1 cellular context compared by ENCODE assay signal in genomic region chr2:216090369-216090786, GRCh38.
TF ChIP-seq lines count a peak whose summit lies in the region.

No MANE protein-coding gene starts in this region.

TF ChIP-seq in WTC11, 78 proteins besides CTCF, POLR2A, EP300 and RAD21 (continued from another document):
- no peak for TF ChIP-seq HMGXB4 (CRISPR knock-in tag; IDR thresholded peaks at IDR 0.05)
- TF ChIP-seq CDX4 (CRISPR knock-in tag; IDR thresholded peaks at IDR 0.05; ENCODE audit: borderline replicate concordance): no peak
- no peak for TF ChIP-seq ZNF121 (CRISPR knock-in tag; IDR thresholded peaks at IDR 0.05)
- TF ChIP-seq MAX (CRISPR knock-in tag; IDR thresholded peaks at IDR 0.05): no peak
- TF ChIP-seq ZNF671 (CRISPR knock-in tag; IDR thresholded peaks at IDR 0.05): no peak
- TF ChIP-seq ZNF532 (CRISPR knock-in tag; IDR thresholded peaks at IDR 0.05; ENCODE audit: borderline replicate concordance): no peak
- no peak for TF ChIP-seq JUN (CRISPR knock-in tag; IDR thresholded peaks at IDR 0.05)
- no peak for TF ChIP-seq TEAD1 (CRISPR knock-in tag; IDR thresholded peaks at IDR 0.05)
- no peak for TF ChIP-seq AFF4 (CRISPR knock-in tag; IDR thresholded peaks at IDR 0.05; ENCODE audit: borderline replicate concordance)
- no peak for TF ChIP-seq CBFB (CRISPR knock-in tag; IDR thresholded peaks at IDR 0.05; ENCODE audit: low read depth)
- no peak for TF ChIP-seq ATF6 (CRISPR knock-in tag; IDR thresholded peaks at IDR 0.05)
- no peak for TF ChIP-seq PRRX2 (CRISPR knock-in tag; IDR thresholded peaks at IDR 0.05)
- no peak for TF ChIP-seq NFATC4 (CRISPR knock-in tag; IDR thresholded peaks at IDR 0.05)
- TF ChIP-seq E2F4 (CRISPR knock-in tag; IDR thresholded peaks at IDR 0.05; ENCODE audit: borderline replicate concordance, low read depth): no peak
- TF ChIP-seq CREM (CRISPR knock-in tag; IDR thresholded peaks at IDR 0.05): no peak
- TF ChIP-seq OVOL2 (CRISPR knock-in tag; IDR thresholded peaks at IDR 0.05; ENCODE audit: borderline replicate concordance): no peak
TF ChIP-seq in WTC11: peak in this region for 0.
